19 cellular contexts compared by ENCODE assay signal in genomic region chr11:42085736-42086135, GRCh38.
DNase-seq lines count a peak whose midpoint lies in the region; ATAC-seq lines count a peak whose summit lies in the region.
"Had no signal": no experiment of that assay in that cellular context is flagged by ENCODE, and none has a peak within 500 bp of the region (broad histone marks: within the 10 kb centered on the region; RNA-seq: fewer than 3 reads in every experiment).

No MANE protein-coding gene starts in this region.

- no peaks in the 10 kb centered on the region for H3K4me1 Mint-ChIP-seq in naive thymus-derived CD8-positive, alpha-beta T cell
- H3K4me1 Mint-ChIP-seq: CD4-positive, alpha-beta memory T cell had no signal

- POLR2A ChIA-PET in naive thymus-derived CD8-positive, alpha-beta T cell (lab: Charles Lee): no interaction called here

- H3K27me3 Mint-ChIP-seq in naive thymus-derived CD8-positive, alpha-beta T cell: no peaks in the 10 kb centered on the region
- H3K27me3 Mint-ChIP-seq: CD4-positive, alpha-beta memory T cell had no signal

- H3K27ac Mint-ChIP-seq in naive thymus-derived CD8-positive, alpha-beta T cell: no peak overlapping the region
- H3K27ac Mint-ChIP-seq: CD4-positive, alpha-beta memory T cell had no signal

- H3K9me3 Mint-ChIP-seq in naive thymus-derived CD8-positive, alpha-beta T cell: peaks cover 4 to 31% (median 10%) of the 10 kb centered on the region in 9 donors

- DNase-seq in CD1c-positive myeloid dendritic cell (ENCODE audit: extremely low spot score): peak; percentile 36
- DNase-seq in MV-4-11 (lab: John Stamatoyannopoulos, UW): peak; percentile 75
- peak; percentile 94 for DNase-seq in SKM-1 (lab: John Stamatoyannopoulos, UW; ENCODE audit: unreplicated experiment)
- peak; percentile 3 for DNase-seq in midbrain (lab: John Stamatoyannopoulos, UW)
- no peak for DNase-seq in naive thymus-derived CD8-positive, alpha-beta T cell
- DNase-seq in NCI-H2107 (lab: John Stamatoyannopoulos, UW): no peak
- DNase-seq in NCI-H2081 treated with DMSO at 0.1 percent for 48 hours (lab: John Stamatoyannopoulos, UW): no peak
- no peak for DNase-seq in activated effector memory CD4-positive, alpha-beta T cell treated with Interleukin-2 at 50 U/mL for 16 hours
- DNase-seq: Calu3; CD4-positive, alpha-beta memory T cell; GF-D8; GOT3; NCI-H1092; NCI-H1436 treated with DMSO at 0.1 percent for 48 hours; NCI-H2029 treated with DMSO at 0.1 percent for 48 hours; NCI-H446 treated with DMSO at 0.1 percent for 48 hours; SJCRH30; SW 1271 had no signal

- no peak overlapping the region for H3K4me3 Mint-ChIP-seq in naive thymus-derived CD8-positive, alpha-beta T cell
- H3K4me3 Mint-ChIP-seq: CD4-positive, alpha-beta memory T cell had no signal

- H3K36me3 Mint-ChIP-seq in naive thymus-derived CD8-positive, alpha-beta T cell: peaks cover 0 to 4% (median 0%) of the 10 kb centered on the region in 3 donors
- H3K36me3 Mint-ChIP-seq: CD4-positive, alpha-beta memory T cell had no signal

- no peak for ATAC-seq in naive thymus-derived CD8-positive, alpha-beta T cell
- ATAC-seq: HCT116 had no signal

Comparison
In these comparisons a context has a peak if more than half of its experiments do, and no peak if none do; other contexts are left out.
1. DNase-seq: peak in CD1c-positive myeloid dendritic cell (single experiment), MV-4-11 (single experiment), SKM-1 (single experiment) and midbrain (single experiment); none in naive thymus-derived CD8-positive, alpha-beta T cell (0 of 10), NCI-H2107 (single experiment), NCI-H2081 treated with DMSO at 0.1 percent for 48 hours (single experiment) and activated effector memory CD4-positive, alpha-beta T cell treated with Interleukin-2 at 50 U/mL for 16 hours (single experiment).